Comparison of ENCODE assay signal across 1 cellular context in the genomic region with DNA sequence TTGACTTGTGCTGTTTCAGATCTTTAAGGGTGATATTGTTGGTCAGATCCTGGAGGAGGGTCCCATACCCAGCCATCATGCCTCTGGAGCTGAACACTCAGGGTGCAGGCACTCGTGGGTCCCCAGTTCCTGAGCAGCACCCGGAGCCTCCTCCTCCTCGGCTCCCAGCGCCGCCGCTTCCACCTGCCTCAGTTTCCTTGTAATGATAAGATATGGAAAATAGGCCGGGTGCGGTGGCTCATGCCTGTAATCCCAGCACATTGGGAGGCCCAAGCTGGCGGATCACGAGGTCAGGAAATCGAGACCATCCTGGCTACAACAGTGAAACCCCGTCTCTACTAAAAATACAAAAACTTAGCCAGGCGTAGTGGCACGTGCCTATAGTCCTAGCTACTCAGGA.
TF ChIP-seq lines count a peak whose summit lies in the region.

No MANE protein-coding gene starts in this region.

TF ChIP-seq in H1, 55 proteins besides CTCF, POLR2A, EP300 and RAD21:
- TF ChIP-seq SIX5 (IDR thresholded peaks at IDR 0.05; ENCODE audit: low read depth, low read length) = no peak
- no peak for TF ChIP-seq RBBP5 (IDR thresholded peaks at IDR 0.05; ENCODE audit: borderline replicate concordance, low read depth, low read length)
